Comparison of ENCODE assay signal across 23 cellular contexts in the genomic region with DNA sequence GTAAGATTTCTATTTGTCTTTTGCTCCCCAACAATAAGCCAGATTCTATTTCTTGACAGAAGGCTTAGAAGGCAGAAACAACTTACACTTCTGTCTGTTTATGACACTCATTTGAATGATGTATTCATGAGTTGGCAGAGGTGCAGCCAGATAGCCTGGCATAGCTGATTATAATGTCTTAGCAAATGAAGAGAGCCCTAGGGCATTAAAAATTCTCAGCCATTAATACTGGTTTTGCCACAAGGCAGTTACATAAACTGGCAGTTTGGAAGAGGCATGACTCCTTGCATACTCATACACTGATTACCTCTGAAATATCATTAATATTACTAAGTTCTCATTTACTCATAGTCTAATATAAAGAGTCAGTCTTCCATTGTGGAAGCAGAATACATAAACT.
DNase-seq lines count a peak whose midpoint lies in the region; ATAC-seq, FAIRE-seq and TF ChIP-seq lines count a peak whose summit lies in the region.
"Had no signal": no experiment of that assay in that cellular context is flagged by ENCODE, and none has a peak within 500 bp of the region (broad histone marks: within the 10 kb centered on the region; RNA-seq: fewer than 3 reads in every experiment).

No MANE protein-coding gene starts in this region.

- H3K27me3 ChIP-seq in PC-3 (ENCODE audit: low read length), result no peaks in the 10 kb centered on the region
- no peaks in the 10 kb centered on the region for H3K27me3 ChIP-seq in bronchial epithelial cell (ENCODE audit: control insufficient read depth, insufficient read depth, low read length)
- H3K27me3 ChIP-seq: BE2C, Peyer's patch had no signal

- H3K79me2 ChIP-seq in PC-3 (ENCODE audit: low read length), result no peaks in the 10 kb centered on the region

- H2AFZ ChIP-seq in PC-3 (ENCODE audit: low read length), result no peak overlapping the region
- H2AFZ ChIP-seq: GM23248 had no signal

- POLR2A ChIA-PET in PC-3 (lab: Charles Lee; ENCODE audit: unreplicated experiment), result no interaction called here

- CTCF ChIA-PET in PC-3 (lab: Charles Lee), result no interaction called here

- H3K9me2 ChIP-seq in PC-3 (replicated peaks; ENCODE audit: low read length), result no peaks in the 10 kb centered on the region

- peak; percentile 73 for ATAC-seq in PC-3
- ATAC-seq in HG03378 (IDR thresholded peaks at IDR 0.05; ENCODE audit: unreplicated experiment), result no peak
- ATAC-seq: T-helper 17 cell had no signal

- intact Hi-C loops in PC-3 (cut with micrococcal nuclease), result no loop called here

- H3K27me3 Mint-ChIP-seq in mesothelial cell of epicardium (ENCODE audit: low read depth), result no peaks in the 10 kb centered on the region
- H3K27me3 Mint-ChIP-seq: T-helper 17 cell had no signal

- H3F3A ChIP-seq in PC-3 (ENCODE audit: low read length, unreplicated experiment), result no peaks in the 10 kb centered on the region

- no peak overlapping the region for H3K4me3 ChIP-seq in PC-3 (ENCODE audit: low read length)
- H3K4me3 ChIP-seq in bronchial epithelial cell (ENCODE audit: low read depth, low read length), result no peak overlapping the region
- H3K4me3 ChIP-seq: GM23248, HAP-1, Peyer's patch had no signal

- H3K4me3 Mint-ChIP-seq in mesothelial cell of epicardium, result no peak overlapping the region
- H3K4me3 Mint-ChIP-seq: T-helper 17 cell had no signal

- no peak overlapping the region for H3K27ac Mint-ChIP-seq in mesothelial cell of epicardium
- H3K27ac Mint-ChIP-seq: T-helper 17 cell had no signal

- H3K36me3 ChIP-seq in PC-3 (ENCODE audit: low read depth, low read length) (no peaks in the 10 kb centered on the region), bronchial epithelial cell (ENCODE audit: control insufficient read depth, insufficient read depth, low read length) (no peaks in the 10 kb centered on the region)
- H3K36me3 ChIP-seq: BE2C, HAP-1, Peyer's patch had no signal

- H3K36me3 Mint-ChIP-seq in mesothelial cell of epicardium, result peaks cover 3% of the 10 kb centered on the region

- H4K20me1 ChIP-seq in PC-3 (ENCODE audit: low read length), result no peaks in the 10 kb centered on the region

- H3K4me2 ChIP-seq in PC-3 (ENCODE audit: low read length), result no peak overlapping the region

- no peaks in the 10 kb centered on the region for H3K9me3 ChIP-seq in PC-3 (ENCODE audit: low read length)
- H3K9me3 ChIP-seq: BE2C, HAP-1, Peyer's patch had no signal

- H3K9me3 Mint-ChIP-seq in mesothelial cell of epicardium, result peaks cover 26% of the 10 kb centered on the region

- BruUV-seq in PC-3 (replicated peaks; lab: Mats Ljungman, UMichigan), result no TSS peak

- H3K4me1 Mint-ChIP-seq in mesothelial cell of epicardium, result peaks cover 2% of the 10 kb centered on the region
- H3K4me1 Mint-ChIP-seq: T-helper 17 cell had no signal

- DNase-seq in NCI-H226, result peak; percentile 71
- peak; percentile 75 for DNase-seq in PC-3
- DNase-seq in bronchial epithelial cell (ENCODE audit: low read depth), result peak; percentile 84
- no peak for DNase-seq in mesothelial cell of epicardium (ENCODE audit: low spot score in 2 of 2, unreplicated experiment in 2 of 2)
- no peak for DNase-seq in DMS114 treated with DMSO at 0.1 percent for 48 hours (lab: John Stamatoyannopoulos, UW; ENCODE audit: unreplicated experiment)
- no peak for DNase-seq in NCI-H128 (lab: John Stamatoyannopoulos, UW; ENCODE audit: unreplicated experiment)
- DNase-seq: BE2C; DMS79 treated with DMSO at 0.1 percent for 48 hours; GM23248; KBM-7; NCI-H1105 treated with DMSO at 0.1 percent for 48 hours; NCI-H1694; NCI-H2081; NCI-H2171 treated with DMSO at 0.1 percent for 48 hours; NCI-H774; NK-92 treated with Interleukin-12 subunit alpha and Interleukin-12 subunit beta, amount 100 ng/mL, for 24 hours; Peyer's patch; Right ventricle myocardium superior; SW 1271; T-helper 17 cell had no signal

- H3K9ac ChIP-seq in PC-3 (ENCODE audit: low read length), result no peak overlapping the region
- H3K9ac ChIP-seq: GM23248 had no signal

- FAIRE-seq in bronchial epithelial cell (lab: Jason Lieb, UNC), result no peak
- FAIRE-seq: GM12891 had no signal

- no peak overlapping the region for H3K27ac ChIP-seq in PC-3 (ENCODE audit: low read length)
- H3K27ac ChIP-seq: GM23248, Peyer's patch had no signal

- H3K4me1 ChIP-seq in PC-3 (ENCODE audit: insufficient read depth, low read length), result peaks cover 22% of the 10 kb centered on the region
- H3K4me1 ChIP-seq: BE2C, HAP-1, Peyer's patch had no signal

- TF ChIP-seq CTCF in PC-3 (conservative IDR thresholded peaks at IDR 0.05; ENCODE audit: low read depth, low read length) (no peak), bronchial epithelial cell (IDR thresholded peaks at IDR 0.05; ENCODE audit: insufficient read depth, low read length, severe bottlenecking) (no peak), mesothelial cell of epicardium (IDR thresholded peaks at IDR 0.05; ENCODE audit: unreplicated experiment) (no peak)

Comparison
In these comparisons a context has a peak if more than half of its experiments do, and no peak if none do; other contexts are left out.
1. DNase-seq: peak in NCI-H226 (single experiment), PC-3 (single experiment) and bronchial epithelial cell (single experiment); none in mesothelial cell of epicardium (0 of 2), DMS114 treated with DMSO at 0.1 percent for 48 hours (single experiment) and NCI-H128 (single experiment).